In genomic region chr18:9960263-9960904, GRCh38 we compare ENCODE assay signal across 1 cellular context.
TF ChIP-seq lines count a peak whose summit lies in the region.

No MANE protein-coding gene starts in this region.

TF ChIP-seq in WTC11, 78 proteins besides CTCF, POLR2A, EP300 and RAD21 (continued from another document):
- TF ChIP-seq, protein P1, sequence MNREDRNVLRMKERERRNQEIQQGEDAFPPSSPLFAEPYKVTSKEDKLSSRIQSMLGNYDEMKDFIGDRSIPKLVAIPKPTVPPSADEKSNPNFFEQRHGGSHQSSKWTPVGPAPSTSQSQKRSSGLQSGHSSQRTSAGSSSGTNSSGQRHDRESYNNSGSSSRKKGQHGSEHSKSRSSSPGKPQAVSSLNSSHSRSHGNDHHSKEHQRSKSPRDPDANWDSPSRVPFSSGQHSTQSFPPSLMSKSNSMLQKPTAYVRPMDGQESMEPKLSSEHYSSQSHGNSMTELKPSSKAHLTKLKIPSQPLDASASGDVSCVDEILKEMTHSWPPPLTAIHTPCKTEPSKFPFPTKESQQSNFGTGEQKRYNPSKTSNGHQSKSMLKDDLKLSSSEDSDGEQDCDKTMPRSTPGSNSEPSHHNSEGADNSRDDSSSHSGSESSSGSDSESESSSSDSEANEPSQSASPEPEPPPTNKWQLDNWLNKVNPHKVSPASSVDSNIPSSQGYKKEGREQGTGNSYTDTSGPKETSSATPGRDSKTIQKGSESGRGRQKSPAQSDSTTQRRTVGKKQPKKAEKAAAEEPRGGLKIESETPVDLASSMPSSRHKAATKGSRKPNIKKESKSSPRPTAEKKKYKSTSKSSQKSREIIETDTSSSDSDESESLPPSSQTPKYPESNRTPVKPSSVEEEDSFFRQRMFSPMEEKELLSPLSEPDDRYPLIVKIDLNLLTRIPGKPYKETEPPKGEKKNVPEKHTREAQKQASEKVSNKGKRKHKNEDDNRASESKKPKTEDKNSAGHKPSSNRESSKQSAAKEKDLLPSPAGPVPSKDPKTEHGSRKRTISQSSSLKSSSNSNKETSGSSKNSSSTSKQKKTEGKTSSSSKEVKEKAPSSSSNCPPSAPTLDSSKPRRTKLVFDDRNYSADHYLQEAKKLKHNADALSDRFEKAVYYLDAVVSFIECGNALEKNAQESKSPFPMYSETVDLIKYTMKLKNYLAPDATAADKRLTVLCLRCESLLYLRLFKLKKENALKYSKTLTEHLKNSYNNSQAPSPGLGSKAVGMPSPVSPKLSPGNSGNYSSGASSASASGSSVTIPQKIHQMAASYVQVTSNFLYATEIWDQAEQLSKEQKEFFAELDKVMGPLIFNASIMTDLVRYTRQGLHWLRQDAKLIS (CRISPR knock-in tag; IDR thresholded peaks at IDR 0.05; ENCODE audit: borderline replicate concordance) = no peak
TF ChIP-seq in WTC11: peak in this region for 0.
